In the genomic region with DNA sequence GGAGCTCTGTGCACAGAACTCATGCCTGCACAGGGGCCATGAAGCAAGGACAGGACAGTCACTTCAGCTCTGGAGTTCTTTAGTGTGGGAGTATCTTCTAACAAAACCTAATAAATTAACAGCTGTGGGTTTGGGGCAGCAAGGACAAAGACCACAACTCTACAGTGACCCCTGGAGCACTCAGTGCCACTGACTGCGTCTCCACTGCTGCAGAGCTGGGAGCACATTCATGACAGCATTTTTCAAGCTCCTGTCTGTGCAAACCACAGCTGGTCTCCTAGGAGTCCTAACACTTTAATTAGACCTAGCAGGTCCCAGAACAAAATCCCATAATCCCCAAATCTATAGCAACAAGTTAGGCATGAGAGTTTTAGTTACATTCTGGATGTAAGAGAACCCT, we compare ENCODE assay signal across 16 cellular contexts.
DNase-seq lines count a peak whose midpoint lies in the region; ATAC-seq, FAIRE-seq and TF ChIP-seq lines count a peak whose summit lies in the region.
"Had no signal": no experiment of that assay in that cellular context is flagged by ENCODE, and none has a peak within 500 bp of the region (broad histone marks: within the 10 kb centered on the region; RNA-seq: fewer than 3 reads in every experiment).

No MANE protein-coding gene starts in this region.

- peak; percentile 66 for ATAC-seq in HepG2
- ATAC-seq: CD8-positive, alpha-beta T cell had no signal

- 0% methylated on average over 1 of the region's 1 CpG for WGBS in HepG2 (ENCODE audit: low lambda C conversion rate)
- 91 to 100% methylated on average over 1 of the region's 1 CpG for WGBS in GM23248 (ENCODE audit: low coverage in 1 of 2, low lambda C conversion rate in 2 of 2, missing lambda C conversion rate in 2 of 2), 2 experiments

- H3K9me3 ChIP-seq in astrocyte (ENCODE audit: insufficient read depth, low read depth, low read length), result no peaks in the 10 kb centered on the region
- no peaks in the 10 kb centered on the region for H3K9me3 ChIP-seq in HepG2 (ENCODE audit: low read length)
- H3K9me3 ChIP-seq in GM23248 (ENCODE audit: low read depth), result no peaks in the 10 kb centered on the region
- H3K9me3 ChIP-seq: HAP-1 had no signal

- no peak for TF ChIP-seq POLR2A in HepG2 (IDR thresholded peaks at IDR 0.05; ENCODE audit: insufficient read depth in 1 of 2, low read depth in 2 of 2, low read length in 2 of 2)

- no peaks in the 10 kb centered on the region for H3K79me2 ChIP-seq in astrocyte (ENCODE audit: insufficient read depth, low read length)
- H3K79me2 ChIP-seq in HepG2 (ENCODE audit: insufficient read depth, low read length), result no peaks in the 10 kb centered on the region
- H3K79me2 ChIP-seq in GM23248 (ENCODE audit: insufficient read depth), result no peaks in the 10 kb centered on the region

- H3K36me3 Mint-ChIP-seq in astrocyte (ENCODE audit: low read depth, unreplicated experiment), result no peaks in the 10 kb centered on the region
- H3K36me3 Mint-ChIP-seq: CD14-positive monocyte; CD8-positive, alpha-beta T cell had no signal

- TF ChIP-seq CTCF in astrocyte (IDR thresholded peaks at IDR 0.05; ENCODE audit: insufficient read depth, low read depth, low read length) (no peak), HepG2 (CRISPR knock-in tag; IDR thresholded peaks at IDR 0.05) (no peak)

- H3K9me2 ChIP-seq in GM23248 (ENCODE audit: insufficient read depth), result no peaks in the 10 kb centered on the region

- no TSS peak for BruUV-seq in HepG2 (replicated peaks; lab: Mats Ljungman, UMichigan)

- TF ChIP-seq EP300 in HepG2 (IDR thresholded peaks at IDR 0.05; ENCODE audit: low read depth in 2 of 2, low read length in 2 of 2) (no peak), HepG2 (CRISPR knock-in tag; IDR thresholded peaks at IDR 0.05; ENCODE audit: borderline replicate concordance) (no peak)

- peaks cover 4% of the 10 kb centered on the region for H3K27me3 Mint-ChIP-seq in astrocyte (ENCODE audit: low read depth, unreplicated experiment)

- CTCF ChIA-PET in HepG2 (lab: Yijun Ruan, JAX; ENCODE audit: low intra/inter-chr PET ratio, low total read pairs), result no interaction called here

- DNase-seq in NCI-H524 (lab: John Stamatoyannopoulos, UW) (peak; percentile 15 to 60), NCI-H524 treated with DMSO at 0.1 percent for 48 hours (lab: John Stamatoyannopoulos, UW) (no peak), astrocyte (ENCODE audit: low read depth) (no peak), HepG2 (ENCODE audit: low spot score) (no peak), NCI-H526 (lab: John Stamatoyannopoulos, UW) (no peak), glomerular visceral epithelial cell (ENCODE audit: extremely low spot score) (no peak), GM23248 (no peak)
- DNase-seq: CD8-positive, alpha-beta T cell; COR-L47; DND-41; GDM1 had no signal

- POLR2A ChIA-PET in HepG2 (lab: Yijun Ruan, JAX), result interaction anchor here (0.7 kb wide), 1 partner anchor 22 kb away, joined by 3 read pairs; no protein-coding TSS in a partner anchor

- no peak overlapping the region for H3K9ac ChIP-seq in astrocyte (ENCODE audit: low read length)
- no peak overlapping the region for H3K9ac ChIP-seq in HepG2 (ENCODE audit: insufficient read depth, low read depth, low read length)
- no peak overlapping the region for H3K9ac ChIP-seq in GM23248

- H3K4me1 ChIP-seq in astrocyte (ENCODE audit: insufficient read depth, low read length) (no peaks in the 10 kb centered on the region), HepG2 (ENCODE audit: insufficient read depth, low read length) (peaks cover 24% of the 10 kb centered on the region), GM23248 (ENCODE audit: insufficient read depth) (no peaks in the 10 kb centered on the region)

- H3K27me3 ChIP-seq in astrocyte (ENCODE audit: insufficient read depth, low read length) (no peaks in the 10 kb centered on the region), HepG2 (ENCODE audit: control insufficient read depth in 1 of 2, insufficient read depth in 2 of 2, low read length in 2 of 2) (no peaks in the 10 kb centered on the region), GM23248 (replicated peaks; ENCODE audit: insufficient read depth) (no peaks in the 10 kb centered on the region)

- no peaks in the 10 kb centered on the region for H3K9me3 Mint-ChIP-seq in astrocyte (ENCODE audit: unreplicated experiment)
- H3K9me3 Mint-ChIP-seq: CD8-positive, alpha-beta T cell had no signal

- no peaks in the 10 kb centered on the region for H4K20me1 ChIP-seq in astrocyte (ENCODE audit: insufficient read depth, low read length)
- no peaks in the 10 kb centered on the region for H4K20me1 ChIP-seq in HepG2 (ENCODE audit: insufficient read depth, low read length)
- H4K20me1 ChIP-seq in GM23248 (ENCODE audit: insufficient read depth), result no peaks in the 10 kb centered on the region

- in situ Hi-C loops in HepG2 (cut with HindIII; ENCODE audit: extremely low pct_ligation_motif_present, low pct_unique_long_range_greater_than_20kb) (no loop called here), GM23248 (cut with MboI) (no loop called here)

- H3K27ac ChIP-seq in astrocyte (ENCODE audit: low read depth, low read length) (no peak overlapping the region), HepG2 (ENCODE audit: extremely low read length, insufficient read depth, low read length) (no peak overlapping the region), GM23248 (no peak overlapping the region)
- H3K27ac ChIP-seq: 22Rv1 had no signal

- H3K36me3 ChIP-seq in astrocyte (ENCODE audit: insufficient read depth, low read length) (no peaks in the 10 kb centered on the region), HepG2 (replicated peaks in 1 of 2; ENCODE audit: control insufficient read depth in 1 of 2, insufficient read depth in 2 of 2, low read length in 2 of 2) (no peaks in the 10 kb centered on the region), GM23248 (ENCODE audit: low read depth) (no peaks in the 10 kb centered on the region)
- H3K36me3 ChIP-seq: HAP-1 had no signal

- H2AFZ ChIP-seq in astrocyte (ENCODE audit: low read depth, low read length) (no peak overlapping the region), HepG2 (ENCODE audit: low read length) (no peak overlapping the region), GM23248 (no peak overlapping the region)

- H3K4me1 Mint-ChIP-seq in astrocyte (ENCODE audit: low read depth, unreplicated experiment), result peaks cover 7% of the 10 kb centered on the region

- FAIRE-seq in astrocyte (lab: Jason Lieb, UNC) (peak; percentile 78), HepG2 (lab: Jason Lieb, UNC) (peak; percentile 28)
- FAIRE-seq: GM12892, H1 had no signal

- H3F3A ChIP-seq in GM23248 (ENCODE audit: insufficient read depth), result no peaks in the 10 kb centered on the region

- H3K27ac Mint-ChIP-seq in astrocyte (ENCODE audit: unreplicated experiment), result no peak overlapping the region
- H3K27ac Mint-ChIP-seq: CD14-positive monocyte; CD8-positive, alpha-beta T cell had no signal

- TF ChIP-seq RAD21 in HepG2 (CRISPR knock-in tag; IDR thresholded peaks at IDR 0.05), result no peak

- no peak overlapping the region for H3K4me3 Mint-ChIP-seq in astrocyte (ENCODE audit: unreplicated experiment)
- H3K4me3 Mint-ChIP-seq: CD14-positive monocyte; CD8-positive, alpha-beta T cell had no signal

- H3K4me2 ChIP-seq in astrocyte (ENCODE audit: low read length) (no peak overlapping the region), HepG2 (ENCODE audit: low read depth, low read length) (0 out of 2 replicates have a peak overlapping the region, but pooled peaks have one; percentile 12), GM23248 (ENCODE audit: unreplicated experiment) (no peak overlapping the region)

- H3K4me3 ChIP-seq in astrocyte (ENCODE audit: insufficient read depth, low read depth, low read length) (no peak overlapping the region), HepG2 (replicated peaks in 1 of 3; ENCODE audit: insufficient read depth in 1 of 3, low read depth in 2 of 3, low read length in 3 of 3) (no peak overlapping the region), GM23248 (no peak overlapping the region)
- H3K4me3 ChIP-seq: HAP-1 had no signal

- intact Hi-C loops in HepG2 (cut with micrococcal nuclease; ENCODE audit: unreplicated experiment), result no loop called here

TF ChIP-seq in HepG2, 621 proteins besides CTCF, POLR2A, EP300 and RAD21 (continues in another document):
- TF ChIP-seq, protein P1, sequence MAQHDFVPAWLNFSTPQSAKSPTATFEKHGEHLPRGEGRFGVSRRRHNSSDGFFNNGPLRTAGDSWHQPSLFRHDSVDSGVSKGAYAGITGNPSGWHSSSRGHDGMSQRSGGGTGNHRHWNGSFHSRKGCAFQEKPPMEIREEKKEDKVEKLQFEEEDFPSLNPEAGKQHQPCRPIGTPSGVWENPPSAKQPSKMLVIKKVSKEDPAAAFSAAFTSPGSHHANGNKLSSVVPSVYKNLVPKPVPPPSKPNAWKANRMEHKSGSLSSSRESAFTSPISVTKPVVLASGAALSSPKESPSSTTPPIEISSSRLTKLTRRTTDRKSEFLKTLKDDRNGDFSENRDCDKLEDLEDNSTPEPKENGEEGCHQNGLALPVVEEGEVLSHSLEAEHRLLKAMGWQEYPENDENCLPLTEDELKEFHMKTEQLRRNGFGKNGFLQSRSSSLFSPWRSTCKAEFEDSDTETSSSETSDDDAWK (CRISPR knock-in tag; IDR thresholded peaks at IDR 0.05), result no peak
- no peak for TF ChIP-seq BHLHE40 (IDR thresholded peaks at IDR 0.05; ENCODE audit: low read length)
- no peak for TF ChIP-seq ZNF792 (CRISPR knock-in tag; IDR thresholded peaks at IDR 0.05)
- no peak for TF ChIP-seq BCL6 (CRISPR knock-in tag; IDR thresholded peaks at IDR 0.05)
- TF ChIP-seq, protein P2, sequence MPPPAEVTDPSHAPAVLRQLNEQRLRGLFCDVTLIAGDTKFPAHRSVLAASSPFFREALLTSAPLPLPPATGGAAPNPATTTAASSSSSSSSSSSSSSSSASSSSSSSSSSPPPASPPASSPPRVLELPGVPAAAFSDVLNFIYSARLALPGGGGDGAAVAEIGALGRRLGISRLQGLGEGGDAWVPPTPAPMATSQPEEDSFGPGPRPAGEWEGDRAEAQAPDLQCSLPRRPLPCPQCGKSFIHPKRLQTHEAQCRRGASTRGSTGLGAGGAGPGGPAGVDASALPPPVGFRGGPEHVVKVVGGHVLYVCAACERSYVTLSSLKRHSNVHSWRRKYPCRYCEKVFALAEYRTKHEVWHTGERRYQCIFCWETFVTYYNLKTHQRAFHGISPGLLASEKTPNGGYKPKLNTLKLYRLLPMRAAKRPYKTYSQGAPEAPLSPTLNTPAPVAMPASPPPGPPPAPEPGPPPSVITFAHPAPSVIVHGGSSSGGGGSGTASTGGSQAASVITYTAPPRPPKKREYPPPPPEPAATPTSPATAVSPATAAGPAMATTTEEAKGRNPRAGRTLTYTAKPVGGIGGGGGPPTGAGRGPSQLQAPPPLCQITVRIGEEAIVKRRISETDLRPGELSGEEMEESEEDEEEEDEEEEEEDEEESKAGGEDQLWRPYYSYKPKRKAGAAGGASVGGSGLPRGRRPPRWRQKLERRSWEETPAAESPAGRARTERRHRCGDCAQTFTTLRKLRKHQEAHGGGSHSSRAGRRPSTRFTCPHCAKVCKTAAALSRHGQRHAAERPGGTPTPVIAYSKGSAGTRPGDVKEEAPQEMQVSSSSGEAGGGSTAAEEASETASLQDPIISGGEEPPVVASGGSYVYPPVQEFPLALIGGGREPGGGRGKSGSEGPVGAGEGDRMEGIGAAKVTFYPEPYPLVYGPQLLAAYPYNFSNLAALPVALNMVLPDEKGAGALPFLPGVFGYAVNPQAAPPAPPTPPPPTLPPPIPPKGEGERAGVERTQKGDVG (CRISPR knock-in tag; IDR thresholded peaks at IDR 0.05; ENCODE audit: borderline replicate concordance), result no peak
- no peak for TF ChIP-seq ZEB1 (IDR thresholded peaks at IDR 0.05; ENCODE audit: insufficient replicate concordance, low read depth)

Comparison
In these comparisons a context has a peak if more than half of its experiments do, and no peak if none do; other contexts are left out.
1. DNase-seq: peak in NCI-H524 (2 of 2); none in NCI-H524 treated with DMSO at 0.1 percent for 48 hours (single experiment), astrocyte (single experiment), HepG2 (single experiment), NCI-H526 (0 of 2), glomerular visceral epithelial cell (single experiment) and GM23248 (single experiment).